In genomic region chr3:119352863-119353527, GRCh38 we compare ENCODE assay signal across 8 cellular contexts. TPM values are rescaled to one million over a fixed set of nuclear protein-coding genes. Genes with fewer than 3 reads are reported as not detected.
DNase-seq lines count a peak whose midpoint lies in the region; ATAC-seq and TF ChIP-seq lines count a peak whose summit lies in the region.

No MANE protein-coding gene starts in this region.

- no peaks in the 10 kb centered on the region for H3K36me3 ChIP-seq in smooth muscle cell (ENCODE audit: low read depth)

- peak; percentile 46 for ATAC-seq in HG02938 (IDR thresholded peaks at IDR 0.05; ENCODE audit: unreplicated experiment)
- ATAC-seq in activated CD8-positive, alpha-beta memory T cell treated with anti-CD3 and anti-CD28 coated beads, Interleukin-2, amount 10 ng/mL, durations not matched to agents 7 days and 5 days = no peak

- peaks cover 52% of the 10 kb centered on the region for H3K4me1 ChIP-seq in smooth muscle cell (ENCODE audit: low read depth)

- no peaks in the 10 kb centered on the region for H3K9me3 ChIP-seq in smooth muscle cell (replicated peaks; ENCODE audit: low read depth)

- no peak overlapping the region for H3K27ac Mint-ChIP-seq in activated CD8-positive, alpha-beta memory T cell treated with anti-CD3 and anti-CD28 coated beads, Interleukin-2, amount 10 ng/mL, durations not matched to agents 7 days and 5 days

- H3K4me3 ChIP-seq in foreskin fibroblast (ENCODE audit: low read depth in 1 of 2, low read length in 2 of 2) (no peak overlapping the region), smooth muscle cell (no peak overlapping the region)

- H3K4me3 Mint-ChIP-seq in activated CD8-positive, alpha-beta memory T cell treated with anti-CD3 and anti-CD28 coated beads, Interleukin-2, amount 10 ng/mL, durations not matched to agents 7 days and 5 days = no peak overlapping the region

- H3K27me3 ChIP-seq in smooth muscle cell (ENCODE audit: low read depth) = no peaks in the 10 kb centered on the region

- no peaks in the 10 kb centered on the region for H3K36me3 Mint-ChIP-seq in activated CD8-positive, alpha-beta memory T cell treated with anti-CD3 and anti-CD28 coated beads, Interleukin-2, amount 10 ng/mL, durations not matched to agents 7 days and 5 days

- H3K27ac ChIP-seq in smooth muscle cell (ENCODE audit: low read depth) (peak overlapping the region; percentile 83), caudate nucleus (ENCODE audit: low read depth, low read length) (no peak overlapping the region)

- peaks cover 8% of the 10 kb centered on the region for H4K20me1 ChIP-seq in smooth muscle cell (ENCODE audit: low read depth)

- DNase-seq in GDM1 (lab: John Stamatoyannopoulos, UW) (peak; percentile 36), SK-N-DZ (ENCODE audit: low spot score) (peak; percentile 32), foreskin fibroblast (peak; percentile 46 to 81), smooth muscle cell (lab: John Stamatoyannopoulos, UW; ENCODE audit: unreplicated experiment) (no peak), NCI-H774 (lab: John Stamatoyannopoulos, UW) (no peak), caudate nucleus (lab: John Stamatoyannopoulos, UW) (no peak)
- no peak for DNase-seq in activated CD8-positive, alpha-beta memory T cell treated with anti-CD3 and anti-CD28 coated beads, Interleukin-2, amount 10 ng/mL, durations not matched to agents 7 days and 5 days

- TF ChIP-seq CTCF in foreskin fibroblast (IDR thresholded peaks at IDR 0.05; ENCODE audit: low read depth, low read length) (peak; percentile 39), smooth muscle cell (IDR thresholded peaks at IDR 0.05; ENCODE audit: borderline replicate concordance, insufficient read depth, poor library complexity, severe bottlenecking) (peak; percentile 27)

- H3K4me2 ChIP-seq in smooth muscle cell = no peak overlapping the region

- CTCF ChIA-PET in activated CD8-positive, alpha-beta memory T cell treated with anti-CD3 and anti-CD28 coated beads, Interleukin-2, amount 10 ng/mL, durations not matched to agents 7 days and 5 days (lab: Charles Lee) = interaction anchor here (0.9 to 2.2 kb wide), 4 partner anchors 55 to 468 kb away, joined by 3 to 6 read pairs (median 3); partner anchors contain the start of gene B4GALT4

- H3K4me1 Mint-ChIP-seq in activated CD8-positive, alpha-beta memory T cell treated with anti-CD3 and anti-CD28 coated beads, Interleukin-2, amount 10 ng/mL, durations not matched to agents 7 days and 5 days = peaks cover 12% of the 10 kb centered on the region

- H3K79me2 ChIP-seq in smooth muscle cell (ENCODE audit: low read depth) = no peaks in the 10 kb centered on the region

- WGBS in smooth muscle cell (ENCODE audit: low lambda C conversion rate) = 70% methylated on average over 6 of the region's 6 CpGs

- H3K27me3 Mint-ChIP-seq in activated CD8-positive, alpha-beta memory T cell treated with anti-CD3 and anti-CD28 coated beads, Interleukin-2, amount 10 ng/mL, durations not matched to agents 7 days and 5 days = peaks cover 2% of the 10 kb centered on the region

- H3K9ac ChIP-seq in smooth muscle cell (ENCODE audit: low read depth) = no peak overlapping the region

- H3K9me3 Mint-ChIP-seq in activated CD8-positive, alpha-beta memory T cell treated with anti-CD3 and anti-CD28 coated beads, Interleukin-2, amount 10 ng/mL, durations not matched to agents 7 days and 5 days (ENCODE audit: low read depth) = no peaks in the 10 kb centered on the region

- H2AFZ ChIP-seq in smooth muscle cell (ENCODE audit: low read depth) = no peak overlapping the region

- no peaks in the 10 kb centered on the region for H3F3A ChIP-seq in smooth muscle cell (ENCODE audit: low read depth)

RNA-seq across cellular contexts. Expression of gene ARHGAP31, which starts 58.8 kb away (rescaled TPM):
- polyA plus RNA-seq in SK-N-DZ (2014; cell fraction: cytosol; rRNA removed) = 0.02 TPM in 1 of 2 replicates, not detected in the other
- not detected in 2 replicates for polyA plus RNA-seq in SK-N-DZ (2014; cell fraction: nucleus; rRNA removed)
- total RNA-seq in smooth muscle cell = 10.9 and 15.4 TPM in 2 replicates
- polyA plus RNA-seq in smooth muscle cell = 5.6 and 6.1 TPM in 2 replicates
- 1 to 10 TPM; 1.4 to 8.3 TPM for total RNA-seq in activated CD8-positive, alpha-beta memory T cell treated with anti-CD3 and anti-CD28 coated beads, Interleukin-2, amount 10 ng/mL, durations not matched to agents 7 days and 5 days

Comparison
In these comparisons a context has a peak if more than half of its experiments do, and no peak if none do; other contexts are left out.
1. DNase-seq: peak in GDM1 (single experiment), SK-N-DZ (single experiment) and foreskin fibroblast (2 of 2); none in smooth muscle cell (single experiment), activated CD8-positive, alpha-beta memory T cell treated with anti-CD3 and anti-CD28 coated beads, Interleukin-2, amount 10 ng/mL, durations not matched to agents 7 days and 5 days (single experiment), NCI-H774 (single experiment) and caudate nucleus (0 of 61).